In genomic region chr20:35311409-35311808, GRCh38 we compare ENCODE assay signal across 10 cellular contexts. TPM values are rescaled to one million over a fixed set of nuclear protein-coding genes. Genes with fewer than 3 reads are reported as not detected.
DNase-seq lines count a peak whose midpoint lies in the region; ATAC-seq and TF ChIP-seq lines count a peak whose summit lies in the region.
"Had no signal": no experiment of that assay in that cellular context is flagged by ENCODE, and none has a peak within 500 bp of the region (broad histone marks: within the 10 kb centered on the region; RNA-seq: fewer than 3 reads in every experiment).

No MANE protein-coding gene starts in this region.

- intact Hi-C loops in CD8-positive, alpha-beta T cell (cut with DNase I, micrococcal nuclease), result no loop called here

- no peaks in the 10 kb centered on the region for H3K9me3 ChIP-seq in OCI-LY3 (ENCODE audit: insufficient read depth, low read length)
- no peaks in the 10 kb centered on the region for H3K9me3 ChIP-seq in CD8-positive, alpha-beta T cell (ENCODE audit: low read length)
- H3K9me3 ChIP-seq: prostate gland had no signal

- TF ChIP-seq CTCF in OCI-LY3 (IDR thresholded peaks at IDR 0.05; ENCODE audit: low read depth, low read length) (no peak), osteocyte (IDR thresholded peaks at IDR 0.05) (no peak)
- TF ChIP-seq CTCF in CD8-positive, alpha-beta T cell (IDR thresholded peaks at IDR 0.05), result no peak

- peaks cover 4 to 6% of the 10 kb centered on the region in 2 donors for H3K36me3 Mint-ChIP-seq in activated naive CD4-positive, alpha-beta T cell treated with anti-CD3 and anti-CD28 coated beads, Interleukin-2, amount 50 U/mL, for 72 hours
- peaks cover 10% of the 10 kb centered on the region for H3K36me3 Mint-ChIP-seq in osteocyte (ENCODE audit: unreplicated experiment)
- peaks cover 54% of the 10 kb centered on the region for H3K36me3 Mint-ChIP-seq in CD8-positive, alpha-beta T cell

- H3K4me3 Mint-ChIP-seq in osteocyte (ENCODE audit: unreplicated experiment), result no peak overlapping the region
- no peak overlapping the region for H3K4me3 Mint-ChIP-seq in CD8-positive, alpha-beta T cell

- H3K4me3 ChIP-seq in OCI-LY3 (ENCODE audit: low read length), result no peak overlapping the region
- no peak overlapping the region for H3K4me3 ChIP-seq in CD8-positive, alpha-beta T cell (ENCODE audit: low read depth, low read length)
- H3K4me3 ChIP-seq: prostate gland had no signal

- peaks cover 78% of the 10 kb centered on the region for H3K4me1 Mint-ChIP-seq in osteocyte (ENCODE audit: unreplicated experiment)
- H3K4me1 Mint-ChIP-seq in CD8-positive, alpha-beta T cell (ENCODE audit: low read depth), result peaks cover 13% of the 10 kb centered on the region

- H3K27me3 ChIP-seq in OCI-LY3 (ENCODE audit: low read depth, low read length), result no peaks in the 10 kb centered on the region
- no peaks in the 10 kb centered on the region for H3K27me3 ChIP-seq in CD8-positive, alpha-beta T cell (ENCODE audit: insufficient read depth, low read length)

- H3K27me3 Mint-ChIP-seq in osteocyte (ENCODE audit: unreplicated experiment), result no peaks in the 10 kb centered on the region
- no peaks in the 10 kb centered on the region for H3K27me3 Mint-ChIP-seq in CD8-positive, alpha-beta T cell (ENCODE audit: low read depth)

- peaks cover 19% of the 10 kb centered on the region for H3K4me1 ChIP-seq in OCI-LY3 (ENCODE audit: low read length)
- no peaks in the 10 kb centered on the region for H3K4me1 ChIP-seq in CD8-positive, alpha-beta T cell (ENCODE audit: insufficient read depth, low read length)

- peak overlapping the region; percentile 14 to 84 for H3K27ac Mint-ChIP-seq in activated naive CD4-positive, alpha-beta T cell treated with anti-CD3 and anti-CD28 coated beads, Interleukin-2, amount 50 U/mL, for 72 hours
- H3K27ac Mint-ChIP-seq in osteocyte (ENCODE audit: unreplicated experiment), result peak overlapping the region; percentile 75
- no peak overlapping the region for H3K27ac Mint-ChIP-seq in CD8-positive, alpha-beta T cell

- POLR2A ChIA-PET in CD8-positive, alpha-beta T cell (lab: Charles Lee), result no interaction called here

- H2AFZ ChIP-seq in OCI-LY3 (ENCODE audit: low read depth, low read length), result peak overlapping the region; percentile 3; the same call in 1 of the 2 replicates

- ATAC-seq in activated naive CD4-positive, alpha-beta T cell treated with anti-CD3 and anti-CD28 coated beads, Interleukin-2, amount 50 U/mL, for 72 hours, result peak; percentile 65 to 80
- ATAC-seq in CD8-positive, alpha-beta T cell, result no peak
- ATAC-seq in HG02840 (IDR thresholded peaks at IDR 0.05; ENCODE audit: low FRiP score, unreplicated experiment), result no peak
- no peak for ATAC-seq in HG03342 (IDR thresholded peaks at IDR 0.05; ENCODE audit: unreplicated experiment)

- CTCF ChIA-PET in CD8-positive, alpha-beta T cell (lab: Charles Lee), result no interaction called here

- H3K9ac ChIP-seq in OCI-LY3 (ENCODE audit: low read length), result no peak overlapping the region

- H4K20me1 ChIP-seq in OCI-LY3 (ENCODE audit: insufficient read depth, low read length), result no peaks in the 10 kb centered on the region

- peak overlapping the region; percentile 36 for H3K4me2 ChIP-seq in OCI-LY3 (ENCODE audit: low read length)

- DNase-seq in DMS53 (lab: John Stamatoyannopoulos, UW) (peak; percentile 72), osteocyte (ENCODE audit: extremely low spot score, unreplicated experiment) (no peak), amniotic stem cell (lab: John Stamatoyannopoulos, UW) (no peak)
- DNase-seq in activated naive CD4-positive, alpha-beta T cell treated with anti-CD3 and anti-CD28 coated beads, Interleukin-2, amount 50 U/mL, for 72 hours (ENCODE audit: low spot score in 2 of 2), result peak in 1 of 2 donors; percentile 77
- no peak for DNase-seq in CD8-positive, alpha-beta T cell
- DNase-seq: DMS153 had no signal

- no peaks in the 10 kb centered on the region for H3K9me3 Mint-ChIP-seq in activated naive CD4-positive, alpha-beta T cell treated with anti-CD3 and anti-CD28 coated beads, Interleukin-2, amount 50 U/mL, for 72 hours
- no peaks in the 10 kb centered on the region for H3K9me3 Mint-ChIP-seq in osteocyte (ENCODE audit: unreplicated experiment)
- H3K9me3 Mint-ChIP-seq in CD8-positive, alpha-beta T cell, result no peaks in the 10 kb centered on the region

- H3K27ac ChIP-seq in OCI-LY3 (ENCODE audit: low read length), result no peak overlapping the region
- no peak overlapping the region for H3K27ac ChIP-seq in CD8-positive, alpha-beta T cell (ENCODE audit: low read depth, low read length)
- H3K27ac ChIP-seq: prostate gland had no signal

- H3K36me3 ChIP-seq in OCI-LY3 (replicated peaks; ENCODE audit: low read depth, low read length), result no peaks in the 10 kb centered on the region
- H3K36me3 ChIP-seq in CD8-positive, alpha-beta T cell (ENCODE audit: insufficient read depth, low read length), result peaks cover 9% of the 10 kb centered on the region

- no peaks in the 10 kb centered on the region for H3K79me2 ChIP-seq in OCI-LY3 (ENCODE audit: low read length)

RNA-seq across cellular contexts. Expression of gene FAM83C, which starts 19.2 kb away (rescaled TPM):
- not detected for total RNA-seq in activated naive CD4-positive, alpha-beta T cell treated with anti-CD3 and anti-CD28 coated beads, Interleukin-2, amount 50 U/mL, for 72 hours
- total RNA-seq in osteocyte, result not detected in 2 replicates
- total RNA-seq in CD8-positive, alpha-beta T cell, result not detected

RNA-seq across cellular contexts. Expression of gene EIF6, which starts 26.8 kb away (rescaled TPM):
- 100 to 1,000 TPM in 1 of 2 donors, 10 to 100 TPM in 1; 63.9 to 115 TPM for total RNA-seq in activated naive CD4-positive, alpha-beta T cell treated with anti-CD3 and anti-CD28 coated beads, Interleukin-2, amount 50 U/mL, for 72 hours
- total RNA-seq in osteocyte, result 131 and 136 TPM in 2 replicates
- total RNA-seq in CD8-positive, alpha-beta T cell, result 10 to 100 TPM; 41.7 to 43.2 TPM

RNA-seq across cellular contexts. Expression of gene MMP24OS, which starts 33.5 kb away (rescaled TPM):
- 10 to 100 TPM; 29.4 to 41.8 TPM for total RNA-seq in activated naive CD4-positive, alpha-beta T cell treated with anti-CD3 and anti-CD28 coated beads, Interleukin-2, amount 50 U/mL, for 72 hours
- total RNA-seq in osteocyte, result 118 and 120 TPM in 2 replicates
- 10 to 100 TPM; 64.5 to 67.1 TPM for total RNA-seq in CD8-positive, alpha-beta T cell

Comparison
In these comparisons a context has a peak if more than half of its experiments do, and no peak if none do; other contexts are left out.
1. ATAC-seq: peak in activated naive CD4-positive, alpha-beta T cell treated with anti-CD3 and anti-CD28 coated beads, Interleukin-2, amount 50 U/mL, for 72 hours (2 of 2); none in CD8-positive, alpha-beta T cell (single experiment), HG02840 (single experiment) and HG03342 (single experiment).